ENCODE assay signal across 8 cellular contexts in genomic region chr11:112225753-112226061, GRCh38. TPM values are rescaled to one million over a fixed set of nuclear protein-coding genes. Genes with fewer than 3 reads are reported as not detected.
DNase-seq lines count a peak whose midpoint lies in the region; ATAC-seq and TF ChIP-seq lines count a peak whose summit lies in the region.

No MANE protein-coding gene starts in this region.

- peaks cover 11% of the 10 kb centered on the region for H3K36me3 Mint-ChIP-seq in endothelial cell (ENCODE audit: low read depth, unreplicated experiment)
- peaks cover 19% of the 10 kb centered on the region for H3K36me3 Mint-ChIP-seq in nephron (ENCODE audit: low read depth)

- H2AFZ ChIP-seq in OCI-LY3 (ENCODE audit: low read depth, low read length) = peak overlapping the region; percentile 89

- H3K4me3 ChIP-seq in BLaER1 treated with 17β-estradiol and CSF1 and Interleukin-3, amounts not matched to agents 10 nM and 100 nM = peak overlapping the region; percentile 67 to 89 (median 82)
- H3K4me3 ChIP-seq in OCI-LY3 (ENCODE audit: low read length) = peak overlapping the region; percentile 98

- H3K27me3 Mint-ChIP-seq in endothelial cell (ENCODE audit: unreplicated experiment) (peaks cover 3% of the 10 kb centered on the region), nephron (ENCODE audit: low read depth) (no peaks in the 10 kb centered on the region)

- peak overlapping the region; percentile 82 to 92 (median 90) for H3K27ac ChIP-seq in BLaER1 treated with 17β-estradiol and CSF1 and Interleukin-3, amounts not matched to agents 10 nM and 100 nM
- H3K27ac ChIP-seq in OCI-LY3 (ENCODE audit: low read length) = peak overlapping the region; percentile 66

- peaks cover 22 to 30% (median 25%) of the 10 kb centered on the region in 11 experiments for H3K36me3 ChIP-seq in BLaER1 treated with 17β-estradiol and CSF1 and Interleukin-3, amounts not matched to agents 10 nM and 100 nM
- peaks cover 6% of the 10 kb centered on the region for H3K36me3 ChIP-seq in OCI-LY3 (replicated peaks; ENCODE audit: low read depth, low read length)

- H3K27ac Mint-ChIP-seq in endothelial cell (ENCODE audit: unreplicated experiment) (peak overlapping the region; percentile 97), nephron (peak overlapping the region; percentile 95 to 99 (median 97))

- peaks cover 14 to 17% (median 15%) of the 10 kb centered on the region in 10 experiments for H3K4me1 ChIP-seq in BLaER1 treated with 17β-estradiol and CSF1 and Interleukin-3, amounts not matched to agents 10 nM and 100 nM
- peaks cover 9% of the 10 kb centered on the region for H3K4me1 ChIP-seq in OCI-LY3 (ENCODE audit: low read length)

- no peaks in the 10 kb centered on the region for H3K9me3 ChIP-seq in BLaER1 treated with 17β-estradiol and CSF1 and Interleukin-3, amounts not matched to agents 10 nM and 100 nM (replicated peaks in 1 of 11)
- H3K9me3 ChIP-seq in OCI-LY3 (ENCODE audit: insufficient read depth, low read length) = no peaks in the 10 kb centered on the region

- no peak for TF ChIP-seq CTCF in OCI-LY3 (IDR thresholded peaks at IDR 0.05; ENCODE audit: low read depth, low read length)
- no peak for TF ChIP-seq CTCF in endothelial cell (IDR thresholded peaks at IDR 0.05; ENCODE audit: unreplicated experiment)
- no peak for TF ChIP-seq CTCF in nephron (IDR thresholded peaks at IDR 0.05; ENCODE audit: unreplicated experiment in 3 of 3)

- H3K4me2 ChIP-seq in BLaER1 treated with 17β-estradiol and CSF1 and Interleukin-3, amounts not matched to agents 10 nM and 100 nM = peak overlapping the region; percentile 84 to 97 (median 91)
- H3K4me2 ChIP-seq in OCI-LY3 (ENCODE audit: low read length) = peak overlapping the region; percentile 91

- ATAC-seq in HG02970 (IDR thresholded peaks at IDR 0.05; ENCODE audit: low FRiP score, unreplicated experiment) (no peak), GM18868 (IDR thresholded peaks at IDR 0.05; ENCODE audit: unreplicated experiment) (no peak)

- H3K4me1 Mint-ChIP-seq in endothelial cell (ENCODE audit: unreplicated experiment) (peaks cover 21% of the 10 kb centered on the region), nephron (peaks cover 20% of the 10 kb centered on the region)

- H3K4me3 Mint-ChIP-seq in endothelial cell (ENCODE audit: unreplicated experiment) (peak overlapping the region; percentile 90), nephron (peak overlapping the region; percentile 83 to 93 (median 88))

- H4K20me1 ChIP-seq in BLaER1 treated with 17β-estradiol and CSF1 and Interleukin-3, amounts not matched to agents 10 nM and 100 nM = peaks cover 0 to 30% (median 0%) of the 10 kb centered on the region in 11 experiments; a peak in 5 of 22 replicates
- H4K20me1 ChIP-seq in OCI-LY3 (ENCODE audit: insufficient read depth, low read length) = no peaks in the 10 kb centered on the region

- peak overlapping the region; percentile 86 to 91 (median 88) for H3K9ac ChIP-seq in BLaER1 treated with 17β-estradiol and CSF1 and Interleukin-3, amounts not matched to agents 10 nM and 100 nM
- H3K9ac ChIP-seq in OCI-LY3 (ENCODE audit: low read length) = peak overlapping the region; percentile 96

- DNase-seq in endothelial cell (ENCODE audit: low spot score) (no peak), NCI-H146 (lab: John Stamatoyannopoulos, UW) (no peak), SW480 (ENCODE audit: low spot score) (no peak)

- peaks cover 14% of the 10 kb centered on the region for H3K79me2 ChIP-seq in OCI-LY3 (ENCODE audit: low read length)

- H3K27me3 ChIP-seq in BLaER1 treated with 17β-estradiol and CSF1 and Interleukin-3, amounts not matched to agents 10 nM and 100 nM = no peaks in the 10 kb centered on the region
- H3K27me3 ChIP-seq in OCI-LY3 (ENCODE audit: low read depth, low read length) = no peaks in the 10 kb centered on the region

- H3K9me3 Mint-ChIP-seq in endothelial cell (ENCODE audit: unreplicated experiment) (no peaks in the 10 kb centered on the region), nephron (no peaks in the 10 kb centered on the region)

RNA-seq across cellular contexts. Expression of gene PTS, which starts 0.5 kb away (rescaled TPM):
- 40.1 TPM for total RNA-seq in endothelial cell (ENCODE audit: unreplicated experiment)

RNA-seq across cellular contexts. Expression of gene PLET1, which starts 35.0 kb away (rescaled TPM):
- total RNA-seq in endothelial cell (ENCODE audit: unreplicated experiment) = not detected

RNA-seq across cellular contexts. Expression of gene BCO2, which starts 50.4 kb away (rescaled TPM):
- total RNA-seq in endothelial cell (ENCODE audit: unreplicated experiment) = 2.6 TPM

RNA-seq across cellular contexts. Expression of gene TEX12, which starts 58.5 kb away (rescaled TPM):
- not detected for total RNA-seq in endothelial cell (ENCODE audit: unreplicated experiment)
